ENCODE assay signal across 8 cellular contexts in the genomic region with DNA sequence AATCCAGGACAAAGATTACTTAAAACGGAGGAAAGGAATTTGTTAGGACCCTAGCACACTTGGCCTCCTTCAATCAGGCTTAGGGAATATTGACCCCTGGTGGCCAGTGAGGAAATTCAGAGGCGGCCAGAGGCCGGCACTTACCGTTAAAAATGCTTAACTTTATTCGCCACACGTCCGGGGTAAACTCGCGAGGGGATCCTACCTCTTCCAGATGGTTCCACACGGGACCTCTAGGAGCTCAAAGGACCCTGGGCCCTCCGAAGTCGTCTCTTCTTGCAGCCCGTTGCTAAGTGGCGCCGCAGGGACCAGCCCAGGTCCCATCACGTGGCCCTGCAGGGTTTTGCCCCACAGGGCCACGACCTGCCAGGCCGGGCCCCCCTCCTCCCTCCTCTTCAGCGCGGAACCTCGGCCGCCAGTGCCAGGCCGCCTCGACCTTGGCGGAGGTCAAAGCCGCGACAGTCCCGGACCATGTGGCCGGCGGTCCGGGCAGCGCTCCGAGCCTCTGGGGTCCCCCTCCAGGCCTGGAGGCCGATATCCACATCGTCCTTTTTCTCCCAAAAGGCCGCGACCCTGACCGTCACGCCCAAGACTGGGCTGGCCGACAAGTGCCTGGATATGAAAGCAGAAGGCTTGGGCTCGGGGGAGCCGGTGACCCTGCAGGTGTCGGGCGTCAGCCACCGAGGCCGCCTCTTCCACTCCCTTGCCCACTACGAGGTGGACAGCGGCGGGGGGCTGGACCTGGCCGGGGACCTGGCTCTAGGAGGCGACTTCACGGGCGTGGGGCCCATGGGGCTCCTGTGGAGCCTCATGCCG. TPM values are rescaled to one million over a fixed set of nuclear protein-coding genes. Genes with fewer than 3 reads are reported as not detected.
A peak's percentile ranks its signal among the peaks of the same experiment; 100 is the strongest.
DNase-seq lines count a peak whose midpoint lies in the region; ATAC-seq and TF ChIP-seq lines count a peak whose summit lies in the region.

No MANE protein-coding gene starts in this region.

- H3K4me3 ChIP-seq in choroid plexus epithelial cell (ENCODE audit: low read depth, low read length) (peak overlapping the region; percentile 62), kidney epithelial cell (ENCODE audit: low read depth, low read length) (peak overlapping the region; percentile 40)

- peaks cover 5% of the 10 kb centered on the region for H3K27me3 ChIP-seq in kidney epithelial cell (ENCODE audit: control insufficient read depth, insufficient read depth, low read length)

- no peak for ATAC-seq in HG03521 (IDR thresholded peaks at IDR 0.05; ENCODE audit: unreplicated experiment)

- DNase-seq in CD1c-positive myeloid dendritic cell (ENCODE audit: extremely low spot score) (peak; percentile 73), HCEC 1CT (peak; percentile 66), NCI-H2196 (lab: John Stamatoyannopoulos, UW; ENCODE audit: unreplicated experiment) (peak; percentile 66), choroid plexus epithelial cell (ENCODE audit: low read depth) (peak; percentile 85), kidney epithelial cell (ENCODE audit: low read depth) (peak; percentile 23)
- peak; percentile 53 to 61 for DNase-seq in activated CD4-positive, alpha-beta T cell treated with anti-CD3 and anti-CD28 coated beads for 4 hours
- peak; percentile 49 for DNase-seq in stimulated activated CD4-positive, alpha-beta T cell treated with anti-CD3 and anti-CD28 coated beads, Interleukin-12 subunit alpha, Interleukin-12 subunit beta, amount 100 ng/mL, for 4 hours

- H3K36me3 ChIP-seq in kidney epithelial cell (ENCODE audit: control insufficient read depth, insufficient read depth, low read length) = no peaks in the 10 kb centered on the region

- TF ChIP-seq CTCF in choroid plexus epithelial cell (conservative IDR thresholded peaks at IDR 0.05; ENCODE audit: low read depth, low read length) (peak; percentile 93), kidney epithelial cell (IDR thresholded peaks at IDR 0.05; ENCODE audit: insufficient read depth, low read length, poor library complexity, severe bottlenecking) (peak; percentile 83)

RNA-seq across cellular contexts. Expression of a gene that starts 11.1 kb away (rescaled TPM):
- 19.3 and 23.3 TPM in 2 replicates for total RNA-seq in kidney epithelial cell

RNA-seq across cellular contexts. Expression of a gene that starts 21.4 kb away (rescaled TPM):
- not detected in 2 replicates for total RNA-seq in kidney epithelial cell

RNA-seq across cellular contexts. Expression of a gene that starts 42.1 kb away (rescaled TPM):
- total RNA-seq in kidney epithelial cell = 4.3 and 5.1 TPM in 2 replicates

Comparison
In these comparisons a context has a peak if more than half of its experiments do, and no peak if none do; other contexts are left out.
1. DNase-seq: peak in every context shown above with its lines; median percentile 85 in choroid plexus epithelial cell; 73 in CD1c-positive myeloid dendritic cell; 66 in HCEC 1CT; 66 in NCI-H2196; 57 in activated CD4-positive, alpha-beta T cell treated with anti-CD3 and anti-CD28 coated beads for 4 hours; 49 in stimulated activated CD4-positive, alpha-beta T cell treated with anti-CD3 and anti-CD28 coated beads, Interleukin-12 subunit alpha, Interleukin-12 subunit beta, amount 100 ng/mL, for 4 hours; 23 in kidney epithelial cell.